Comparison of ENCODE assay signal across 8 cellular contexts in the genomic region with DNA sequence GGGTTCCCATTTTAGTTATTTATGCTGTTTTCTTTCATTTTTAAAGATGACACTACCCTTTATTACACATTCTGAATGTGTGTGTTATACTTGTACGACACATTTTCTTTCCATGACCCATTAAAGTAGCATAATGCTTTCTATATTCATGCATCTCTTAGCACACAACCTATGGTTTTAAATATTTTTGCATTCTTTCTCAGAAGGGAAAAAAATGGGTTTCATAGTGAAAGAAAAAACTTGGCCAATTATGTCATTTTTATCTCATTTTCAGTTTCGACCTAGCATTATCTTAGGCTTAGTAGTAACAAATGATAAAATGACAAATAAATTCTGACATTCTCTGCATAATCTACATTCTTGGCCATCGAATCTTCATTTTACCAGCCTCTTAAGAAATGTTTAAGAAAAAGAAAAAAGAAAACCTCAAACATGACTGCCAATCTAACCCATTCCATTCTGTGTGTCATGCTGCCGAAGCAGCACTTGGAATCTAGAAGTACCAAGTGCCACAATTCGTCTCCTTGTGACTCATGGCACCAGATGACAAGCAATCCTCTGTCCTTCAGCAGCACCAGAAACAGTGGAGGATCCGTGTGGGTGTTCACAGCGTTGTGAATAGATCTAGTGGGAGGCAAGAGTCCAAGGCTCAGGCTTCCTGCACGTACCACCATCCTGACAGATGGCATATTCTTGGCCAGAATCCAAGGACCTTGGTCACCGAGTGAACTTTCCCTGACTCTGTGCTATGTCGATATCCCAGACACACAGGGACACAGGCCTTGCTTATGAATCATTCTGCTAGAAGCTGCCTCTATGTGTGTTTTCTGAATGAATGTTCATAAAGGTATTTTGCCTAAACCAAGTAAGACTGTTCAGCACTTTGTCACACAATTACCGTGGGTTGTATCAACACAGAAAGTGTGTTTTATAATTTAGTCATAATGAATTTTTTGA.
A peak's percentile ranks its signal among the peaks of the same experiment; 100 is the strongest.
DNase-seq lines count a peak whose midpoint lies in the region; ATAC-seq and TF ChIP-seq lines count a peak whose summit lies in the region.

No MANE protein-coding gene starts in this region.

- H2AFZ ChIP-seq in hepatocyte: no peak overlapping the region

- H3K4me1 Mint-ChIP-seq in WTC11: peaks cover 7% of the 10 kb centered on the region; the same call in 1 of the 2 replicates
- no peaks in the 10 kb centered on the region for H3K4me1 Mint-ChIP-seq in stimulated activated memory B cell treated with anti-CD40 and anti-IgM and Interleukin-4, amounts not matched to agents 10 μg/mL and 1 μg/mL and 100 μg/mL, for 72 hours
- H3K4me1 Mint-ChIP-seq in activated naive CD8-positive, alpha-beta T cell treated with anti-CD3 and anti-CD28 coated beads, Interleukin-2, amount 50 U/mL, for 24 hours: no peaks in the 10 kb centered on the region

- H3K36me3 Mint-ChIP-seq in WTC11: no peaks in the 10 kb centered on the region
- H3K36me3 Mint-ChIP-seq in stimulated activated memory B cell treated with anti-CD40 and anti-IgM and Interleukin-4, amounts not matched to agents 10 μg/mL and 1 μg/mL and 100 μg/mL, for 72 hours: no peaks in the 10 kb centered on the region
- no peaks in the 10 kb centered on the region for H3K36me3 Mint-ChIP-seq in activated naive CD8-positive, alpha-beta T cell treated with anti-CD3 and anti-CD28 coated beads, Interleukin-2, amount 50 U/mL, for 24 hours (ENCODE audit: low read depth)

- no peaks in the 10 kb centered on the region for H3K27me3 ChIP-seq in hepatocyte

- no peak for TF ChIP-seq CTCF in WTC11 (IDR thresholded peaks at IDR 0.05)
- TF ChIP-seq CTCF in hepatocyte (IDR thresholded peaks at IDR 0.05; ENCODE audit: poor library complexity): no peak

- H3K9me3 ChIP-seq in hepatocyte (ENCODE audit: low read depth): no peaks in the 10 kb centered on the region

- POLR2A ChIA-PET in WTC11 (lab: Charles Lee): no interaction called here

- H3K27ac ChIP-seq in hepatocyte: peak overlapping the region; percentile 8

- peaks cover 4% of the 10 kb centered on the region for H3K4me1 ChIP-seq in hepatocyte (ENCODE audit: insufficient read depth)

- H3K4me3 Mint-ChIP-seq in WTC11: no peak overlapping the region
- no peak overlapping the region for H3K4me3 Mint-ChIP-seq in stimulated activated memory B cell treated with anti-CD40 and anti-IgM and Interleukin-4, amounts not matched to agents 10 μg/mL and 1 μg/mL and 100 μg/mL, for 72 hours
- H3K4me3 Mint-ChIP-seq in activated naive CD8-positive, alpha-beta T cell treated with anti-CD3 and anti-CD28 coated beads, Interleukin-2, amount 50 U/mL, for 24 hours: no peak overlapping the region

- no peaks in the 10 kb centered on the region for H3K79me2 ChIP-seq in hepatocyte

- DNase-seq in DMS 273 treated with DMSO at 0.1 percent for 48 hours (lab: John Stamatoyannopoulos, UW) (peak; percentile 86), HK-2 (ENCODE audit: unreplicated experiment) (peak; percentile 83), WTC11 (ENCODE audit: low spot score) (no peak), hepatocyte (ENCODE audit: low spot score) (peak; percentile 74)
- no peak for DNase-seq in stimulated activated CD8-positive, alpha-beta memory T cell treated with anti-CD3 and anti-CD28 coated beads, Interleukin-4, amount 100 ng/mL, for 48 hours
- DNase-seq in activated naive CD8-positive, alpha-beta T cell treated with anti-CD3 and anti-CD28 coated beads, Interleukin-2, amount 50 U/mL, for 24 hours: no peak

- no peaks in the 10 kb centered on the region for H3K36me3 ChIP-seq in hepatocyte (replicated peaks; ENCODE audit: insufficient read depth, low read depth)

- H3K9me3 Mint-ChIP-seq in WTC11: no peaks in the 10 kb centered on the region
- H3K9me3 Mint-ChIP-seq in stimulated activated memory B cell treated with anti-CD40 and anti-IgM and Interleukin-4, amounts not matched to agents 10 μg/mL and 1 μg/mL and 100 μg/mL, for 72 hours: peaks cover 4% of the 10 kb centered on the region
- H3K9me3 Mint-ChIP-seq in activated naive CD8-positive, alpha-beta T cell treated with anti-CD3 and anti-CD28 coated beads, Interleukin-2, amount 50 U/mL, for 24 hours: no peaks in the 10 kb centered on the region

- no peak overlapping the region; the same call in 1 of the 2 replicates for H3K27ac Mint-ChIP-seq in WTC11
- no peak overlapping the region for H3K27ac Mint-ChIP-seq in stimulated activated memory B cell treated with anti-CD40 and anti-IgM and Interleukin-4, amounts not matched to agents 10 μg/mL and 1 μg/mL and 100 μg/mL, for 72 hours
- H3K27ac Mint-ChIP-seq in activated naive CD8-positive, alpha-beta T cell treated with anti-CD3 and anti-CD28 coated beads, Interleukin-2, amount 50 U/mL, for 24 hours: no peak overlapping the region

- no peaks in the 10 kb centered on the region for H4K20me1 ChIP-seq in hepatocyte (ENCODE audit: insufficient read depth, poor library complexity, severe bottlenecking)

- H3K9me2 ChIP-seq in hepatocyte (replicated peaks; ENCODE audit: insufficient read depth): no peaks in the 10 kb centered on the region

- H3K27me3 Mint-ChIP-seq in WTC11 (ENCODE audit: low read depth): no peaks in the 10 kb centered on the region
- H3K27me3 Mint-ChIP-seq in stimulated activated memory B cell treated with anti-CD40 and anti-IgM and Interleukin-4, amounts not matched to agents 10 μg/mL and 1 μg/mL and 100 μg/mL, for 72 hours: no peaks in the 10 kb centered on the region
- no peaks in the 10 kb centered on the region for H3K27me3 Mint-ChIP-seq in activated naive CD8-positive, alpha-beta T cell treated with anti-CD3 and anti-CD28 coated beads, Interleukin-2, amount 50 U/mL, for 24 hours

- peak overlapping the region; percentile 1 for H3K4me2 ChIP-seq in hepatocyte

- CTCF ChIA-PET in WTC11 (lab: Charles Lee): no interaction called here

- no peak overlapping the region for H3K4me3 ChIP-seq in hepatocyte

- peak; percentile 64 for ATAC-seq in GM21447 (IDR thresholded peaks at IDR 0.05; ENCODE audit: unreplicated experiment)
- ATAC-seq in WTC11: no peak
- ATAC-seq in stimulated activated memory B cell treated with anti-CD40 and anti-IgM and Interleukin-4, amounts not matched to agents 10 μg/mL and 1 μg/mL and 100 μg/mL, for 72 hours: peak; percentile 34
- no peak for ATAC-seq in activated naive CD8-positive, alpha-beta T cell treated with anti-CD3 and anti-CD28 coated beads, Interleukin-2, amount 50 U/mL, for 24 hours

- 52% methylated on average over 11 of the region's 11 CpGs for whole genome bisulfite sequencing in hepatocyte (ENCODE audit: low lambda C conversion rate, missing lambda C conversion rate)

TF ChIP-seq in WTC11, 78 proteins besides CTCF, POLR2A, EP300 and RAD21:
- peak; percentile 53; the same call in 1 of the 2 replicates for TF ChIP-seq GABPB1 (CRISPR knock-in tag; IDR thresholded peaks at IDR 0.05)
- no peak for TF ChIP-seq ZNF671 (CRISPR knock-in tag; IDR thresholded peaks at IDR 0.05)

Comparison
In these comparisons a context has a peak if more than half of its experiments do, and no peak if none do; other contexts are left out.
1. DNase-seq: peak in DMS 273 treated with DMSO at 0.1 percent for 48 hours (single experiment), HK-2 (single experiment) and hepatocyte (single experiment); none in WTC11 (single experiment), stimulated activated CD8-positive, alpha-beta memory T cell treated with anti-CD3 and anti-CD28 coated beads, Interleukin-4, amount 100 ng/mL, for 48 hours (single experiment) and activated naive CD8-positive, alpha-beta T cell treated with anti-CD3 and anti-CD28 coated beads, Interleukin-2, amount 50 U/mL, for 24 hours (single experiment).
2. ATAC-seq: peak in GM21447 (single experiment) and stimulated activated memory B cell treated with anti-CD40 and anti-IgM and Interleukin-4, amounts not matched to agents 10 μg/mL and 1 μg/mL and 100 μg/mL, for 72 hours (single experiment); none in WTC11 (single experiment) and activated naive CD8-positive, alpha-beta T cell treated with anti-CD3 and anti-CD28 coated beads, Interleukin-2, amount 50 U/mL, for 24 hours (single experiment).